Comparison of ENCODE assay signal across 29 cellular contexts in genomic region chr2:186254759-186255158, GRCh38.
DNase-seq lines count a peak whose midpoint lies in the region; ATAC-seq, FAIRE-seq and TF ChIP-seq lines count a peak whose summit lies in the region.
"Had no signal": no experiment of that assay in that cellular context is flagged by ENCODE, and none has a peak within 500 bp of the region (broad histone marks: within the 10 kb centered on the region; RNA-seq: fewer than 3 reads in every experiment).

No MANE protein-coding gene starts in this region.

- no peak overlapping the region for H3K4ac ChIP-seq in H9 (ENCODE audit: low read depth, low read length)

- TF ChIP-seq CTCF in H9 (conservative IDR thresholded peaks at IDR 0.05), result no peak
- TF ChIP-seq CTCF in body of pancreas (IDR thresholded peaks at IDR 0.05), result no peak

- H3K4me1 ChIP-seq in H9 (ENCODE audit: insufficient read depth, low read length) (no peaks in the 10 kb centered on the region), body of pancreas (peaks cover 6% of the 10 kb centered on the region), small intestine (ENCODE audit: control insufficient read depth in 2 of 2, insufficient read depth in 1 of 2, low read depth in 1 of 2, low read length in 1 of 2) (no peaks in the 10 kb centered on the region)
- H3K4me1 ChIP-seq: BE2C had no signal

- H3T11ph ChIP-seq in H9 (ENCODE audit: low read length), result no peak overlapping the region

- H3K27ac Mint-ChIP-seq in H9, result peak overlapping the region in 2 of 3 experiments; percentile 93 to 98; a peak in 3 of 7 replicates
- H3K27ac Mint-ChIP-seq: CD14-positive monocyte; CD4-positive, alpha-beta memory T cell; CD4-positive, CD25-positive, alpha-beta regulatory T cell; CD8-positive, alpha-beta memory T cell had no signal

- no peak overlapping the region for H3K4me3 Mint-ChIP-seq in H9
- H3K4me3 Mint-ChIP-seq: CD14-positive monocyte; CD4-positive, alpha-beta memory T cell; CD4-positive, CD25-positive, alpha-beta regulatory T cell; CD8-positive, alpha-beta memory T cell had no signal

- H3K4me3 ChIP-seq in body of pancreas (no peak overlapping the region), small intestine (ENCODE audit: low read depth in 1 of 2, low read length in 2 of 2) (no peak overlapping the region)
- H3K4me3 ChIP-seq: BLaER1, GM12878 had no signal

- no peak overlapping the region for H2BK20ac ChIP-seq in H9 (ENCODE audit: low read depth, low read length, poor library complexity, severe bottlenecking)

- H4K91ac ChIP-seq in H9 (ENCODE audit: insufficient read length, low read depth, low read length), result no peak overlapping the region

- H3K79me2 ChIP-seq in H9 (ENCODE audit: insufficient read depth, low read length), result no peaks in the 10 kb centered on the region

- H3K27ac ChIP-seq in H9 (ENCODE audit: insufficient read length, low read depth, low read length), result no peak overlapping the region
- H3K27ac ChIP-seq in body of pancreas, result no peak overlapping the region
- no peak overlapping the region for H3K27ac ChIP-seq in small intestine (ENCODE audit: low read depth in 1 of 2, low read length in 1 of 2)
- H3K27ac ChIP-seq: BLaER1 had no signal

- H3K9ac ChIP-seq in H9 (ENCODE audit: extremely low read depth, insufficient read length, low read length), result no peak overlapping the region
- H3K9ac ChIP-seq: BLaER1 had no signal

- H3K36me3 Mint-ChIP-seq in H9 (ENCODE audit: insufficient read depth in 1 of 3, low read depth in 3 of 3), result peaks cover 3 to 8% (median 5%) of the 10 kb centered on the region in 3 experiments; a peak in 4 of 7 replicates
- H3K36me3 Mint-ChIP-seq: CD4-positive, alpha-beta memory T cell; CD4-positive, CD25-positive, alpha-beta regulatory T cell; CD8-positive, alpha-beta memory T cell had no signal

- no peak overlapping the region for H3K14ac ChIP-seq in H9 (ENCODE audit: insufficient read depth, low read length)

- no peak overlapping the region for H3K4me2 ChIP-seq in H9 (ENCODE audit: insufficient read depth, insufficient read length, low read length)
- H3K4me2 ChIP-seq: BLaER1 had no signal

- H3K79me1 ChIP-seq in H9 (ENCODE audit: insufficient read depth, low read depth, low read length, poor library complexity, severe bottlenecking), result no peaks in the 10 kb centered on the region

- H2BK120ac ChIP-seq in H9 (ENCODE audit: low read depth, low read length, poor library complexity, severe bottlenecking), result no peak overlapping the region

- H4K20me1 ChIP-seq in H9 (ENCODE audit: control insufficient read depth, insufficient read depth, insufficient read length), result no peaks in the 10 kb centered on the region
- H4K20me1 ChIP-seq: BLaER1 had no signal

- H3K27me3 Mint-ChIP-seq in H9 (ENCODE audit: low read depth), result no peaks in the 10 kb centered on the region
- H3K27me3 Mint-ChIP-seq: CD4-positive, alpha-beta memory T cell; CD4-positive, CD25-positive, alpha-beta regulatory T cell; CD8-positive, alpha-beta memory T cell had no signal

- H4K5ac ChIP-seq in H9 (ENCODE audit: insufficient read length, low read depth, low read length), result no peak overlapping the region

- H2BK12ac ChIP-seq in H9 (ENCODE audit: insufficient read length, low read depth, low read length), result no peak overlapping the region

- no CpG with 5 or more reads among the region's 2 CpGs for WGBS in H9 (ENCODE audit: extremely low coverage, insufficient read length, low lambda C conversion rate)
- 62 to 68% methylated on average over 2 of the region's 2 CpGs for WGBS in body of pancreas, 2 donors
- WGBS in small intestine, 3 donors, result 48 to 82% (median 56%) methylated on average over 2 of the region's 2 CpGs

- H2AK5ac ChIP-seq in H9 (ENCODE audit: insufficient read length, low read length), result no peak overlapping the region

- FAIRE-seq in small intestine (lab: Jason Lieb, UNC), result no peak
- FAIRE-seq: GM12878, GM12892, GM18507, GM19239 had no signal

- H3K36me3 ChIP-seq in body of pancreas (replicated peaks in 1 of 2; ENCODE audit: insufficient read depth in 1 of 2, low read depth in 2 of 2) (no peaks in the 10 kb centered on the region), small intestine (ENCODE audit: control insufficient read depth in 2 of 2, insufficient read depth in 2 of 2, low read length in 2 of 2) (no peaks in the 10 kb centered on the region)
- H3K36me3 ChIP-seq: BE2C, BLaER1 had no signal

- no peak overlapping the region for H2BK5ac ChIP-seq in H9 (ENCODE audit: insufficient read length, low read length)

- no peak overlapping the region for H3K18ac ChIP-seq in H9 (ENCODE audit: insufficient read length, low read depth, low read length)

- H3K23me2 ChIP-seq in H9 (ENCODE audit: insufficient read length, low read depth, low read length, poor library complexity, severe bottlenecking), result no peaks in the 10 kb centered on the region

- peak; percentile 24 for ATAC-seq in body of pancreas
- ATAC-seq in GM18519 (IDR thresholded peaks at IDR 0.05; ENCODE audit: low FRiP score, unreplicated experiment), result no peak
- ATAC-seq: GM12878 had no signal

- peaks cover 3 to 11% of the 10 kb centered on the region in 2 experiments; a peak in 2 of 5 replicates for H3K9me3 Mint-ChIP-seq in H9

- no peak overlapping the region for H4K8ac ChIP-seq in H9 (replicated peaks; ENCODE audit: insufficient read length, low read depth, low read length)

- intact Hi-C loops in body of pancreas (cut with DNase I), result loop anchor here (10.0 kb wide), 1 partner anchor 960 kb away; no protein-coding TSS in a partner anchor

- no peak for TF ChIP-seq POLR2A in body of pancreas (IDR thresholded peaks at IDR 0.05)

- H3K9me3 ChIP-seq in H9 (ENCODE audit: control insufficient read depth, low read depth, low read length), result no peaks in the 10 kb centered on the region
- H3K9me3 ChIP-seq in body of pancreas, result no peaks in the 10 kb centered on the region
- no peaks in the 10 kb centered on the region for H3K9me3 ChIP-seq in small intestine (ENCODE audit: control insufficient read depth, low read depth)
- H3K9me3 ChIP-seq: BE2C had no signal

- H3K23ac ChIP-seq in H9 (ENCODE audit: insufficient read length, low read depth, low read length), result no peak overlapping the region

- H3K27me3 ChIP-seq in H9 (ENCODE audit: insufficient read depth, low read length) (no peaks in the 10 kb centered on the region), body of pancreas (no peaks in the 10 kb centered on the region), small intestine (ENCODE audit: control insufficient read depth in 2 of 2, insufficient read depth in 2 of 2, low read length in 2 of 2) (no peaks in the 10 kb centered on the region)
- H3K27me3 ChIP-seq: BE2C, BLaER1 had no signal

- peaks cover 10 to 13% of the 10 kb centered on the region in 2 experiments for H3K4me1 Mint-ChIP-seq in H9
- H3K4me1 Mint-ChIP-seq: CD14-positive monocyte; CD4-positive, alpha-beta memory T cell; CD4-positive, CD25-positive, alpha-beta regulatory T cell; CD8-positive, alpha-beta memory T cell had no signal

- DNase-seq in H9, result no peak
- peak; percentile 12 for DNase-seq in NCI-H226
- peak in 1 of 4 donors; percentile 3 for DNase-seq in body of pancreas
- peak; percentile 62 for DNase-seq in small intestine
- no peak for DNase-seq in NCI-H187 (lab: John Stamatoyannopoulos, UW)
- no peak for DNase-seq in kidney tubule cell (ENCODE audit: low spot score)
- no peak for DNase-seq in NCI-H2171 treated with DMSO at 0.1 percent for 48 hours (lab: John Stamatoyannopoulos, UW)
- DNase-seq: 8988T; ACHN; BE2C; C1 segment of cervical spinal cord; CD4-positive, alpha-beta memory T cell; CD4-positive, CD25-positive, alpha-beta regulatory T cell; CD8-positive, alpha-beta memory T cell; COR-L47; DMS 273 treated with DMSO at 0.1 percent for 48 hours; DMS153; DMS53; DMS79; DND-41; EL; GDM1 had no signal

- no peak overlapping the region for H3K56ac ChIP-seq in H9 (ENCODE audit: insufficient read length, low read depth, low read length)

- no peak overlapping the region for H2AFZ ChIP-seq in H9 (ENCODE audit: low read length)

- H2BK15ac ChIP-seq in H9 (ENCODE audit: low read depth, low read length), result no peak overlapping the region

Comparison
In these comparisons a context has a peak if more than half of its experiments do, and no peak if none do; other contexts are left out.
1. DNase-seq: peak in NCI-H226 (single experiment) and small intestine (single experiment); none in H9 (single experiment), NCI-H187 (0 of 2), kidney tubule cell (single experiment) and NCI-H2171 treated with DMSO at 0.1 percent for 48 hours (single experiment).